1 cellular context compared by ENCODE assay signal in genomic region chr7:25194036-25194435, GRCh38.
TF ChIP-seq lines count a peak whose summit lies in the region.

No MANE protein-coding gene starts in this region.

TF ChIP-seq in HepG2, 621 proteins besides CTCF, POLR2A, EP300 and RAD21 (continued from another document):
- TF ChIP-seq ZBTB8A (CRISPR knock-in tag; IDR thresholded peaks at IDR 0.05; ENCODE audit: borderline replicate concordance, low read depth), result no peak
- TF ChIP-seq KLF11 (CRISPR knock-in tag; IDR thresholded peaks at IDR 0.05), result no peak
- no peak for TF ChIP-seq SRSF9 (IDR thresholded peaks at IDR 0.05; ENCODE audit: borderline replicate concordance, insufficient read depth, low read depth, low read length, poor library complexity, severe bottlenecking)
- 0 out of 2 replicates have a peak, but pooled peaks have one; percentile 26 for TF ChIP-seq ZNF331 (CRISPR knock-in tag; IDR thresholded peaks at IDR 0.05)
- TF ChIP-seq ARNTL (CRISPR knock-in tag; IDR thresholded peaks at IDR 0.05), result no peak
